Comparison of ENCODE assay signal across 14 cellular contexts in genomic region chr12:71648537-71648936, GRCh38. TPM values are rescaled to one million over a fixed set of nuclear protein-coding genes. Genes with fewer than 3 reads are reported as not detected.
A peak's percentile ranks its signal among the peaks of the same experiment; 100 is the strongest.
DNase-seq lines count a peak whose midpoint lies in the region; ATAC-seq and TF ChIP-seq lines count a peak whose summit lies in the region.
"Had no signal": no experiment of that assay in that cellular context is flagged by ENCODE, and none has a peak within 500 bp of the region (broad histone marks: within the 10 kb centered on the region; RNA-seq: fewer than 3 reads in every experiment).

No MANE protein-coding gene starts in this region.

- TF ChIP-seq CTCF in progenitor cell of endocrine pancreas (IDR thresholded peaks at IDR 0.05; ENCODE audit: unreplicated experiment), result no peak

- no peak overlapping the region for H3K4me3 Mint-ChIP-seq in activated T-cell treated with anti-CD3 and anti-CD28 coated beads, Interleukin-2, amount 50 U/mL, for 24 hours
- H3K4me3 Mint-ChIP-seq in activated T-cell treated with anti-CD3 and anti-CD28 coated beads, Interleukin-2, amount 50 U/mL, for 4 hours, result no peak overlapping the region
- H3K4me3 Mint-ChIP-seq in T-helper 17 cell (no peak overlapping the region), progenitor cell of endocrine pancreas (ENCODE audit: low read depth) (no peak overlapping the region)
- H3K4me3 Mint-ChIP-seq: B cell had no signal

- peaks cover 59% of the 10 kb centered on the region for H3K36me3 Mint-ChIP-seq in activated T-cell treated with anti-CD3 and anti-CD28 coated beads, Interleukin-2, amount 50 U/mL, for 24 hours (ENCODE audit: low read depth)
- H3K36me3 Mint-ChIP-seq in activated T-cell treated with anti-CD3 and anti-CD28 coated beads, Interleukin-2, amount 50 U/mL, for 4 hours (ENCODE audit: insufficient read depth), result peaks cover 27% of the 10 kb centered on the region
- peaks cover 7% of the 10 kb centered on the region for H3K36me3 Mint-ChIP-seq in T-helper 17 cell (ENCODE audit: low read depth)
- peaks cover 20% of the 10 kb centered on the region for H3K36me3 Mint-ChIP-seq in progenitor cell of endocrine pancreas (ENCODE audit: insufficient read depth)

- peak overlapping the region; percentile 17 for H3K27ac Mint-ChIP-seq in activated T-cell treated with anti-CD3 and anti-CD28 coated beads, Interleukin-2, amount 50 U/mL, for 24 hours
- H3K27ac Mint-ChIP-seq in T-helper 17 cell, result peak overlapping the region; percentile 72
- peak overlapping the region; percentile 62 for H3K27ac Mint-ChIP-seq in progenitor cell of endocrine pancreas
- H3K27ac Mint-ChIP-seq: B cell; CD4-positive, alpha-beta T cell had no signal

- H3K4me1 Mint-ChIP-seq in activated T-cell treated with anti-CD3 and anti-CD28 coated beads, Interleukin-2, amount 50 U/mL, for 24 hours (ENCODE audit: low read depth), result peaks cover 39% of the 10 kb centered on the region
- peaks cover 28% of the 10 kb centered on the region for H3K4me1 Mint-ChIP-seq in activated T-cell treated with anti-CD3 and anti-CD28 coated beads, Interleukin-2, amount 50 U/mL, for 4 hours (ENCODE audit: low read depth)
- peaks cover 15% of the 10 kb centered on the region for H3K4me1 Mint-ChIP-seq in T-helper 17 cell
- no peaks in the 10 kb centered on the region for H3K4me1 Mint-ChIP-seq in progenitor cell of endocrine pancreas (ENCODE audit: low read depth)

- DNase-seq in activated T-cell treated with anti-CD3 and anti-CD28 coated beads, Interleukin-2, amount 50 U/mL, for 24 hours, result no peak
- DNase-seq in activated T-cell treated with anti-CD3 and anti-CD28 coated beads, Interleukin-2, amount 50 U/mL, for 4 hours, result no peak
- DNase-seq in T-helper 17 cell (no peak), epithelial cell of prostate (ENCODE audit: low read depth, low spot score) (no peak), progenitor cell of endocrine pancreas (ENCODE audit: low spot score, unreplicated experiment) (no peak), NCI-H2196 (lab: John Stamatoyannopoulos, UW; ENCODE audit: unreplicated experiment) (no peak), AG20443 (ENCODE audit: low spot score) (no peak), NAMALWA (ENCODE audit: low spot score) (no peak)
- DNase-seq: ACHN; C1 segment of cervical spinal cord; Calu3; CD4-positive, alpha-beta T cell; DMS 273 treated with DMSO at 0.1 percent for 48 hours had no signal

- no peak for ATAC-seq in activated T-cell treated with anti-CD3 and anti-CD28 coated beads, Interleukin-2, amount 50 U/mL, for 4 hours
- no peak for ATAC-seq in T-helper 17 cell

- H3K9me3 ChIP-seq in T-helper 17 cell (ENCODE audit: control insufficient read depth, low read length, poor library complexity, severe bottlenecking), result no peaks in the 10 kb centered on the region

- H3K9me3 Mint-ChIP-seq in activated T-cell treated with anti-CD3 and anti-CD28 coated beads, Interleukin-2, amount 50 U/mL, for 24 hours, result no peaks in the 10 kb centered on the region
- H3K9me3 Mint-ChIP-seq in activated T-cell treated with anti-CD3 and anti-CD28 coated beads, Interleukin-2, amount 50 U/mL, for 4 hours, result no peaks in the 10 kb centered on the region
- no peaks in the 10 kb centered on the region for H3K9me3 Mint-ChIP-seq in progenitor cell of endocrine pancreas (ENCODE audit: low read depth)
- H3K9me3 Mint-ChIP-seq: CD4-positive, alpha-beta T cell had no signal

- no peaks in the 10 kb centered on the region for H3K27me3 Mint-ChIP-seq in activated T-cell treated with anti-CD3 and anti-CD28 coated beads, Interleukin-2, amount 50 U/mL, for 24 hours
- no peaks in the 10 kb centered on the region for H3K27me3 Mint-ChIP-seq in activated T-cell treated with anti-CD3 and anti-CD28 coated beads, Interleukin-2, amount 50 U/mL, for 4 hours (ENCODE audit: low read depth)
- H3K27me3 Mint-ChIP-seq in T-helper 17 cell, result no peaks in the 10 kb centered on the region
- H3K27me3 Mint-ChIP-seq in progenitor cell of endocrine pancreas, result no peaks in the 10 kb centered on the region
- H3K27me3 Mint-ChIP-seq: B cell; CD4-positive, alpha-beta T cell had no signal

- H3K27ac ChIP-seq in epithelial cell of prostate, result peak overlapping the region; percentile 14

RNA-seq across cellular contexts. Expression of gene ZFC3H1, which starts 15.1 kb away (rescaled TPM):
- 10 to 100 TPM; 26.1 to 37.2 (median 28.6) TPM for total RNA-seq in activated T-cell treated with anti-CD3 and anti-CD28 coated beads, Interleukin-2, amount 50 U/mL, for 4 hours
- total RNA-seq in T-helper 17 cell, result 100 to 1,000 TPM; 122 to 133 TPM
- 52.5 and 54.7 TPM in 2 replicates for total RNA-seq in progenitor cell of endocrine pancreas

RNA-seq across cellular contexts. Expression of gene THAP2, which starts 15.6 kb away (rescaled TPM):
- 10 to 100 TPM in 2 of 3 donors, 1 to 10 TPM in 1; 6.5 to 11.6 (median 10.1) TPM for total RNA-seq in activated T-cell treated with anti-CD3 and anti-CD28 coated beads, Interleukin-2, amount 50 U/mL, for 4 hours
- total RNA-seq in T-helper 17 cell (10 to 100 TPM; 13.1 to 14.9 TPM), progenitor cell of endocrine pancreas (7.0 and 8.9 TPM in 2 replicates)

RNA-seq across cellular contexts. Expression of gene TMEM19, which starts 37.3 kb away (rescaled TPM):
- total RNA-seq in activated T-cell treated with anti-CD3 and anti-CD28 coated beads, Interleukin-2, amount 50 U/mL, for 4 hours, result 10 to 100 TPM; 10.4 to 17.8 (median 14.8) TPM
- total RNA-seq in T-helper 17 cell (10 to 100 TPM; 11.8 to 12.3 TPM), progenitor cell of endocrine pancreas (19.4 and 24.8 TPM in 2 replicates)

Comparison
In these comparisons a context has a peak if more than half of its experiments do, and no peak if none do; other contexts are left out.
1. H3K27ac Mint-ChIP-seq: peak in every context shown above with its lines; median percentile 72 in T-helper 17 cell; 62 in progenitor cell of endocrine pancreas; 17 in activated T-cell treated with anti-CD3 and anti-CD28 coated beads, Interleukin-2, amount 50 U/mL, for 24 hours.